28 cellular contexts compared by ENCODE assay signal in genomic region chr2:205767617-205768016, GRCh38.
DNase-seq lines count a peak whose midpoint lies in the region; ATAC-seq and TF ChIP-seq lines count a peak whose summit lies in the region.
"Had no signal": no experiment of that assay in that cellular context is flagged by ENCODE, and none has a peak within 500 bp of the region (broad histone marks: within the 10 kb centered on the region; RNA-seq: fewer than 3 reads in every experiment).

No MANE protein-coding gene starts in this region.

- H3K4me1 ChIP-seq in right cardiac atrium (ENCODE audit: control insufficient read depth, insufficient read depth, low read length) = peaks cover 2% of the 10 kb centered on the region
- H3K4me1 ChIP-seq in sigmoid colon = peaks cover 0 to 98% (median 97%) of the 10 kb centered on the region in 4 donors

- H3K4me1 Mint-ChIP-seq in endothelial cell (ENCODE audit: unreplicated experiment) = peaks cover 65% of the 10 kb centered on the region
- H3K4me1 Mint-ChIP-seq: stimulated activated effector memory CD8-positive, alpha-beta T cell treated with anti-CD3 and anti-CD28 coated beads, Interleukin-12 subunit alpha, Interleukin-12 subunit beta, amount 100 ng/mL, for 72 hours had no signal

- H3K4me3 Mint-ChIP-seq in endothelial cell (ENCODE audit: unreplicated experiment) = no peak overlapping the region
- H3K4me3 Mint-ChIP-seq: activated CD4-positive, alpha-beta memory T cell treated with anti-CD3 and anti-CD28 coated beads for 36 hours; activated naive CD8-positive, alpha-beta T cell treated with anti-CD3 and anti-CD28 coated beads, Interleukin-2, amount 50 U/mL, for 24 hours; CD14-positive monocyte; effector memory CD8-positive, alpha-beta T cell; stimulated activated effector memory CD8-positive, alpha-beta T cell treated with anti-CD3 and anti-CD28 coated beads, Interleukin-12 subunit alpha, Interleukin-12 subunit beta, amount 100 ng/mL, for 72 hours; T-helper 2 cell treated with Interferon-gamma antibody and Interleukin-4, amounts not matched to agents 5 μg/mL and 100 μg/mL, for 36 hours had no signal

- DNase-seq in NCI-H345 (lab: John Stamatoyannopoulos, UW) = peak; percentile 30
- DNase-seq in NCI-H345 treated with DMSO at 0.1 percent for 48 hours (lab: John Stamatoyannopoulos, UW; ENCODE audit: unreplicated experiment) = no peak
- no peak for DNase-seq in endothelial cell (ENCODE audit: low spot score)
- no peak for DNase-seq in right cardiac atrium
- no peak for DNase-seq in sigmoid colon
- no peak for DNase-seq in stimulated activated naive CD8-positive, alpha-beta T cell treated with anti-CD3 and anti-CD28 coated beads, Interleukin-15, Interleukin-2, amounts not matched to agents 100 U/mL and 50 U/mL, for 24 hours
- DNase-seq in NCI-H1694 (lab: John Stamatoyannopoulos, UW) = no peak
- DNase-seq: 8988T; activated CD4-positive, alpha-beta memory T cell treated with anti-CD3 and anti-CD28 coated beads for 36 hours; activated CD4-positive, alpha-beta T cell treated with anti-CD3 and anti-CD28 coated beads for 1 hour; activated naive CD4-positive, alpha-beta T cell; activated naive CD8-positive, alpha-beta T cell treated with anti-CD3 and anti-CD28 coated beads, Interleukin-2, amount 50 U/mL, for 24 hours; effector memory CD8-positive, alpha-beta T cell; foreskin keratinocyte; mammary epithelial cell; NCI-H146; NCI-H2171; NCI-H526; Peyer's patch; posterior cingulate gyrus; SIG-M5 had no signal

- no peak overlapping the region for H3K27ac ChIP-seq in right cardiac atrium (ENCODE audit: low read length)
- peak overlapping the region; percentile 86 to 99 (median 94) for H3K27ac ChIP-seq in sigmoid colon
- H3K27ac ChIP-seq: foreskin keratinocyte, suprapubic skin had no signal

- 72% methylated on average over 5 of the region's 5 CpGs for WGBS in right cardiac atrium
- 90 to 93% methylated on average over 5 of the region's 5 CpGs for WGBS in sigmoid colon, 2 donors

- ATAC-seq in right cardiac atrium (peak; percentile 44 to 60), GM21367 (IDR thresholded peaks at IDR 0.05; ENCODE audit: unreplicated experiment) (no peak)
- ATAC-seq in stimulated activated naive CD8-positive, alpha-beta T cell treated with anti-CD3 and anti-CD28 coated beads, Interleukin-15, Interleukin-2, amounts not matched to agents 100 U/mL and 50 U/mL, for 24 hours = no peak
- ATAC-seq: activated naive CD8-positive, alpha-beta T cell treated with anti-CD3 and anti-CD28 coated beads, Interleukin-2, amount 50 U/mL, for 24 hours; effector memory CD8-positive, alpha-beta T cell; foreskin keratinocyte; HCT116; stimulated activated effector memory CD8-positive, alpha-beta T cell treated with anti-CD3 and anti-CD28 coated beads, Interleukin-12 subunit alpha, Interleukin-12 subunit beta, amount 100 ng/mL, for 72 hours had no signal

- peak in 3 of 4 donors; percentile 6 to 64 (median 60) for TF ChIP-seq EP300 in sigmoid colon (IDR thresholded peaks at IDR 0.05)

- H3K9me3 Mint-ChIP-seq in endothelial cell (ENCODE audit: unreplicated experiment) = no peaks in the 10 kb centered on the region
- H3K9me3 Mint-ChIP-seq: activated CD4-positive, alpha-beta memory T cell treated with anti-CD3 and anti-CD28 coated beads for 36 hours; activated naive CD8-positive, alpha-beta T cell treated with anti-CD3 and anti-CD28 coated beads, Interleukin-2, amount 50 U/mL, for 24 hours; CD14-positive monocyte; effector memory CD8-positive, alpha-beta T cell; IgD-negative memory B cell; stimulated activated effector memory CD8-positive, alpha-beta T cell treated with anti-CD3 and anti-CD28 coated beads, Interleukin-12 subunit alpha, Interleukin-12 subunit beta, amount 100 ng/mL, for 72 hours; T-helper 2 cell treated with Interferon-gamma antibody and Interleukin-4, amounts not matched to agents 5 μg/mL and 100 μg/mL, for 36 hours had no signal

- H3K36me3 Mint-ChIP-seq in endothelial cell (ENCODE audit: low read depth, unreplicated experiment) = peaks cover 22% of the 10 kb centered on the region
- H3K36me3 Mint-ChIP-seq: activated CD4-positive, alpha-beta memory T cell treated with anti-CD3 and anti-CD28 coated beads for 36 hours; CD14-positive monocyte; IgD-negative memory B cell; stimulated activated effector memory CD8-positive, alpha-beta T cell treated with anti-CD3 and anti-CD28 coated beads, Interleukin-12 subunit alpha, Interleukin-12 subunit beta, amount 100 ng/mL, for 72 hours had no signal

- H3K27me3 ChIP-seq in right cardiac atrium (ENCODE audit: control insufficient read depth, insufficient read depth) = no peaks in the 10 kb centered on the region
- H3K27me3 ChIP-seq in sigmoid colon = no peaks in the 10 kb centered on the region
- H3K27me3 ChIP-seq: foreskin keratinocyte, Peyer's patch had no signal

- H3K27ac Mint-ChIP-seq in endothelial cell (ENCODE audit: unreplicated experiment) = peak overlapping the region; percentile 52
- H3K27ac Mint-ChIP-seq: activated CD4-positive, alpha-beta memory T cell treated with anti-CD3 and anti-CD28 coated beads for 36 hours; activated naive CD8-positive, alpha-beta T cell treated with anti-CD3 and anti-CD28 coated beads, Interleukin-2, amount 50 U/mL, for 24 hours; CD14-positive monocyte; effector memory CD8-positive, alpha-beta T cell; IgD-negative memory B cell; stimulated activated effector memory CD8-positive, alpha-beta T cell treated with anti-CD3 and anti-CD28 coated beads, Interleukin-12 subunit alpha, Interleukin-12 subunit beta, amount 100 ng/mL, for 72 hours; T-helper 2 cell treated with Interferon-gamma antibody and Interleukin-4, amounts not matched to agents 5 μg/mL and 100 μg/mL, for 36 hours had no signal

- no peaks in the 10 kb centered on the region for H3K9me3 ChIP-seq in right cardiac atrium (ENCODE audit: control insufficient read depth, low read length)
- H3K9me3 ChIP-seq in sigmoid colon = no peaks in the 10 kb centered on the region
- H3K9me3 ChIP-seq: Peyer's patch, suprapubic skin had no signal

- no peak for TF ChIP-seq POLR2A in sigmoid colon (IDR thresholded peaks at IDR 0.05)

- TF ChIP-seq CTCF in endothelial cell (IDR thresholded peaks at IDR 0.05; ENCODE audit: unreplicated experiment) (no peak), sigmoid colon (IDR thresholded peaks at IDR 0.05) (no peak)

- intact Hi-C loops in right cardiac atrium (cut with DNase I) (loop anchor here in 3 of 4 donors (5.0 to 10.0 kb wide), 3 partner anchors 115 to 160 kb away; no protein-coding TSS in a partner anchor), sigmoid colon (cut with DNase I) (loop anchor here (1.0 to 5.0 kb wide), 4 partner anchors 25 to 160 kb away; no protein-coding TSS in a partner anchor)

- peaks cover 6 to 52% (median 15%) of the 10 kb centered on the region in 4 donors for H3K36me3 ChIP-seq in sigmoid colon
- H3K36me3 ChIP-seq: Peyer's patch, suprapubic skin had no signal

- H3K27me3 Mint-ChIP-seq in endothelial cell (ENCODE audit: unreplicated experiment) = peaks cover 8% of the 10 kb centered on the region

- H3K4me3 ChIP-seq in right cardiac atrium (ENCODE audit: low read length) (no peak overlapping the region), sigmoid colon (no peak overlapping the region)
- H3K4me3 ChIP-seq: Peyer's patch, suprapubic skin had no signal

Comparison
In these comparisons a context has a peak if more than half of its experiments do, and no peak if none do; other contexts are left out.
1. ATAC-seq: peak in right cardiac atrium (2 of 2); none in stimulated activated naive CD8-positive, alpha-beta T cell treated with anti-CD3 and anti-CD28 coated beads, Interleukin-15, Interleukin-2, amounts not matched to agents 100 U/mL and 50 U/mL, for 24 hours (single experiment) and GM21367 (single experiment).